9 cellular contexts compared by ENCODE assay signal in genomic region chr22:41915035-41915782, GRCh38. TPM values are rescaled to one million over a fixed set of nuclear protein-coding genes. Genes with fewer than 3 reads are reported as not detected.
DNase-seq lines count a peak whose midpoint lies in the region; ATAC-seq, FAIRE-seq and TF ChIP-seq lines count a peak whose summit lies in the region.
"Had no signal": no experiment of that assay in that cellular context is flagged by ENCODE, and none has a peak within 500 bp of the region (broad histone marks: within the 10 kb centered on the region; RNA-seq: fewer than 3 reads in every experiment).

SHISA8 (minus strand) TSS chr22:41915074; CDS start chr22:41914667, 407 bp downstream.

- H3K4me1 ChIP-seq in RWPE2 (ENCODE audit: insufficient read depth, poor library complexity, severe bottlenecking), result peaks cover 6% of the 10 kb centered on the region
- H3K4me1 ChIP-seq in adipocyte (ENCODE audit: control insufficient read depth, insufficient read depth, low read length), result peaks cover 5% of the 10 kb centered on the region
- H3K4me1 ChIP-seq in keratinocyte (ENCODE audit: control insufficient read depth, extremely low read depth, insufficient read depth, low read length), result peaks cover 17% of the 10 kb centered on the region

- no peaks in the 10 kb centered on the region for H3K79me2 ChIP-seq in keratinocyte (ENCODE audit: control insufficient read depth, insufficient read depth, low read length)

- H3K4me3 ChIP-seq in RWPE2 (ENCODE audit: severe bottlenecking), result peak within 1 kb of the TSS; percentile 29
- no peak within 1 kb of the TSS for H3K4me3 ChIP-seq in adipocyte (ENCODE audit: low read length)
- peak within 1 kb of the TSS in 1 of 3 experiments; percentile 13 for H3K4me3 ChIP-seq in keratinocyte (ENCODE audit: control insufficient read depth in 2 of 3, extremely low read depth in 1 of 3, insufficient read depth in 2 of 3, low read depth in 1 of 3, low read length in 3 of 3)

- no peak for TF ChIP-seq CTCF in RWPE2 (IDR thresholded peaks at IDR 0.05; ENCODE audit: poor library complexity, severe bottlenecking)
- TF ChIP-seq CTCF in keratinocyte (optimal IDR thresholded peaks at IDR 0.05 in 1 of 3, IDR thresholded peaks at IDR 0.05 in 1 of 3, conservative IDR thresholded peaks at IDR 0.05 in 1 of 3; ENCODE audit: extremely low read depth in 1 of 3, insufficient read depth in 2 of 3, low read length in 3 of 3), result no peak

- no peaks in the 10 kb centered on the region for H3K9me3 ChIP-seq in RWPE2 (ENCODE audit: severe bottlenecking)
- H3K9me3 ChIP-seq in adipocyte (ENCODE audit: control insufficient read depth, low read length), result no peaks in the 10 kb centered on the region
- no peaks in the 10 kb centered on the region for H3K9me3 ChIP-seq in keratinocyte (ENCODE audit: control insufficient read depth, low read depth, low read length)

- H3K27me3 ChIP-seq in RWPE2 (ENCODE audit: insufficient read depth, poor library complexity, severe bottlenecking), result peaks cover 55% of the 10 kb centered on the region
- H3K27me3 ChIP-seq in adipocyte (replicated peaks; ENCODE audit: control insufficient read depth, insufficient read depth, low read length), result peaks cover 49% of the 10 kb centered on the region
- peaks cover 76% of the 10 kb centered on the region for H3K27me3 ChIP-seq in keratinocyte (ENCODE audit: control insufficient read depth, extremely low read depth, insufficient read depth, low read length)

- H3K9ac ChIP-seq in adipocyte (ENCODE audit: low read length) (no peak within 1 kb of the TSS), keratinocyte (ENCODE audit: control insufficient read depth, extremely low read depth, insufficient read depth, low read length) (no peak within 1 kb of the TSS)

- H2AFZ ChIP-seq in keratinocyte (ENCODE audit: control insufficient read depth, low read length), result no peak within 1 kb of the TSS

- H3K36me3 ChIP-seq in RWPE2 (ENCODE audit: low read depth) (no peaks in the 10 kb centered on the region), adipocyte (ENCODE audit: control insufficient read depth, insufficient read depth, low read length, severe bottlenecking) (no peaks in the 10 kb centered on the region), keratinocyte (ENCODE audit: control insufficient read depth in 2 of 2, extremely low read depth in 1 of 2, insufficient read depth in 2 of 2, low read length in 2 of 2) (no peaks in the 10 kb centered on the region)

- FAIRE-seq in keratinocyte (lab: Jason Lieb, UNC), result no peak

- H4K20me1 ChIP-seq in keratinocyte (ENCODE audit: control insufficient read depth, extremely low read depth, insufficient read depth, low read length), result peaks cover 7% of the 10 kb centered on the region

- no peaks in the 10 kb centered on the region for H3K9me1 ChIP-seq in keratinocyte (ENCODE audit: control insufficient read depth, extremely low read depth, insufficient read depth, low read length)

- peak within 1 kb of the TSS; percentile 54 for H3K4me2 ChIP-seq in keratinocyte (ENCODE audit: control insufficient read depth, extremely low read depth, insufficient read depth, low read depth, low read length)

- peak; percentile 7 for TF ChIP-seq POLR2A in GM18505 (IDR thresholded peaks at IDR 0.05; ENCODE audit: borderline replicate concordance, extremely low read depth, insufficient read depth, insufficient read length)

- H3K27ac ChIP-seq in RWPE2 (ENCODE audit: poor library complexity, severe bottlenecking) (no peak within 1 kb of the TSS), keratinocyte (ENCODE audit: control insufficient read depth, insufficient read depth, low read length) (no peak within 1 kb of the TSS)

- ATAC-seq in GM18505 (IDR thresholded peaks at IDR 0.05; ENCODE audit: unreplicated experiment) (no peak), RWPE2 (ENCODE audit: low read depth) (peak; percentile 49)

- DNase-seq in RWPE2 (ENCODE audit: low spot score) (no peak), adipocyte (ENCODE audit: low read depth) (peak; percentile 83), keratinocyte (ENCODE audit: low read depth, low spot score) (no peak), superior temporal gyrus (ENCODE audit: extremely low spot score) (no peak), HCEC 1CT (no peak), H4 (ENCODE audit: low spot score) (no peak)
- DNase-seq in stimulated activated CD4-positive, alpha-beta T cell treated with anti-CD3 and anti-CD28 coated beads, Interleukin-4, amount 100 ng/mL, for 4 hours, result peak; percentile 60 to 65

- dilution Hi-C loops in keratinocyte (cut with MboI; ENCODE audit: extremely low pct_ligation_motif_present, low sequenced_read_pairs), result no loop called here

RNA-seq across cellular contexts. Expression of gene SHISA8, which starts in this region (rescaled TPM):
- polyA plus RNA-seq in keratinocyte, result not detected in 3 replicates
- not detected for polyA plus RNA-seq in keratinocyte (2011; ENCODE audit: low read depth)
- polyA plus RNA-seq in keratinocyte (2011; cell fraction: cytosol; rRNA removed), result not detected in 2 replicates
- not detected in 2 replicates for polyA plus RNA-seq in keratinocyte (2011; cell fraction: nucleus; rRNA removed)
- not detected in 2 replicates for polyA plus RNA-seq in keratinocyte (2012; ENCODE audit: low replicate concordance)
- polyA minus RNA-seq in keratinocyte, result not detected in 3 replicates
- polyA minus RNA-seq in keratinocyte (2011; cell fraction: cytosol; rRNA and poly(A)+ RNA removed), result not detected
- not detected in 2 replicates for polyA minus RNA-seq in keratinocyte (2011; cell fraction: nucleus; rRNA and poly(A)+ RNA removed)
- not detected in 2 replicates for total RNA-seq in H4 (2014; rRNA removed; shearing (Covaris generic))
- total RNA-seq: pulmonary artery endothelial cell had no signal

Comparison
In these comparisons a context has a peak if more than half of its experiments do, and no peak if none do; other contexts are left out.
1. DNase-seq: peak in adipocyte (single experiment) and stimulated activated CD4-positive, alpha-beta T cell treated with anti-CD3 and anti-CD28 coated beads, Interleukin-4, amount 100 ng/mL, for 4 hours (2 of 2); none in RWPE2 (single experiment), keratinocyte (single experiment), superior temporal gyrus (single experiment), HCEC 1CT (single experiment) and H4 (single experiment).